2 cellular contexts compared by ENCODE assay signal in genomic region chr16:12456355-12456754, GRCh38.
TF ChIP-seq lines count a peak whose summit lies in the region.

No MANE protein-coding gene starts in this region.

TF ChIP-seq in HepG2, 621 proteins besides CTCF, POLR2A, EP300 and RAD21:
- TF ChIP-seq, protein P1, sequence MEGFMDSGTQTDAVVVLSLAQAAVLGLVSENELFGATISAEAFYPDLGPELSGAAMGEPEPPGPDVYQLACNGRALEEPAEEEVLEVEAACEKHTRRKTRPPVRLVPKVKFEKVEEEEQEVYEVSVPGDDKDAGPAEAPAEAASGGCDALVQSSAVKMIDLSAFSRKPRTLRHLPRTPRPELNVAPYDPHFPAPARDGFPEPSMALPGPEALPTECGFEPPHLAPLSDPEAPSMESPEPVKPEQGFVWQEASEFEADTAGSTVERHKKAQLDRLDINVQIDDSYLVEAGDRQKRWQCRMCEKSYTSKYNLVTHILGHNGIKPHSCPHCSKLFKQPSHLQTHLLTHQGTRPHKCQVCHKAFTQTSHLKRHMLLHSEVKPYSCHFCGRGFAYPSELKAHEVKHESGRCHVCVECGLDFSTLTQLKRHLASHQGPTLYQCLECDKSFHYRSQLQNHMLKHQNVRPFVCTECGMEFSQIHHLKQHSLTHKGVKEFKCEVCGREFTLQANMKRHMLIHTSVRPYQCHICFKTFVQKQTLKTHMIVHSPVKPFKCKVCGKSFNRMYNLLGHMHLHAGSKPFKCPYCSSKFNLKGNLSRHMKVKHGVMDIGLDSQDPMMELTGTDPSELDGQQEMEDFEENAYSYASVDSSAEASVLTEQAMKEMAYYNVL (CRISPR knock-in tag; IDR thresholded peaks at IDR 0.05; ENCODE audit: borderline replicate concordance): no peak
- TF ChIP-seq LCORL (IDR thresholded peaks at IDR 0.05) (peak; percentile 30; the same call in 1 of the 2 replicates), LCORL (CRISPR knock-in tag; IDR thresholded peaks at IDR 0.05) (no peak), YEATS4 (CRISPR knock-in tag; IDR thresholded peaks at IDR 0.05; ENCODE audit: borderline replicate concordance) (no peak), NBN (conservative IDR thresholded peaks at IDR 0.05) (peak; percentile 90; the same call in 1 of the 2 replicates)

TF ChIP-seq in H1, 55 proteins besides CTCF, POLR2A, EP300 and RAD21 (continued from another document):
- no peak for TF ChIP-seq RBBP5 (IDR thresholded peaks at IDR 0.05; ENCODE audit: borderline replicate concordance, low read depth, low read length)
- TF ChIP-seq POU5F1 (IDR thresholded peaks at IDR 0.05; ENCODE audit: low read depth, low read length): no peak
- TF ChIP-seq TBP (IDR thresholded peaks at IDR 0.05; ENCODE audit: low read depth, low read length): no peak
- no peak for TF ChIP-seq CBX5 (IDR thresholded peaks at IDR 0.05; ENCODE audit: low read depth, low read length)
- no peak for TF ChIP-seq YY1 (IDR thresholded peaks at IDR 0.05; ENCODE audit: low read depth, low read length)
- TF ChIP-seq CHD1 (IDR thresholded peaks at IDR 0.05; ENCODE audit: low read depth, low read length): no peak
- no peak for TF ChIP-seq GABPA (IDR thresholded peaks at IDR 0.05; ENCODE audit: borderline replicate concordance, insufficient read depth, low read length)
